In genomic region chr7:106570948-106571418, GRCh38 we compare ENCODE assay signal across 22 cellular contexts.
"Had no signal": no experiment of that assay in that cellular context is flagged by ENCODE, and none has a peak within 500 bp of the region (broad histone marks: within the 10 kb centered on the region; RNA-seq: fewer than 3 reads in every experiment).

No MANE protein-coding gene starts in this region.

- H3K27ac ChIP-seq: adrenal gland, cardiac muscle cell, right atrium auricular region, skin epidermis, thyroid gland, uterus had no signal

- DNase-seq: activated CD4-positive, alpha-beta T cell treated with anti-CD3 and anti-CD28 coated beads for 1 hour; activated CD4-positive, alpha-beta T cell treated with anti-CD3 and anti-CD28 coated beads, Interleukin-2, amount 50 U/mL, for 4 hours; activated naive CD4-positive, alpha-beta T cell treated with Interleukin-2 at 50 U/mL for 16 hours; activated T-cell treated with anti-CD3 and anti-CD28 coated beads for 4 hours; adrenal gland; hypothalamus; left ventricle myocardium superior; mesendoderm; nucleus accumbens; stimulated activated CD4-positive, alpha-beta T cell treated with anti-CD3 and anti-CD28 coated beads, Interleukin-15, amount 100 ng/mL, for 24 hours; stimulated activated CD4-positive, alpha-beta T cell treated with anti-CD3 and anti-CD28 coated beads, Interleukin-4, amount 100 ng/mL, for 1 hour; stimulated activated naive B cell treated with anti-CD40 and anti-IgM and Interleukin-4, amounts not matched to agents 10 μg/mL and 1 μg/mL and 100 μg/mL, for 72 hours; thyroid gland; uterus had no signal

- H3K27me3 ChIP-seq: adrenal gland, cardiac muscle cell, right atrium auricular region, thyroid gland, uterus had no signal

- H3K36me3 ChIP-seq: adrenal gland, cardiac muscle cell, right atrium auricular region, thyroid gland, uterus had no signal

- H3K36me3 Mint-ChIP-seq: natural killer cell treated with Interleukin-12 subunit alpha and Interleukin-12 subunit beta and Interleukin-15 and Interleukin-18, amount 100 ng/mL, for 72 hours; stimulated activated naive B cell treated with anti-CD40 and anti-IgM and Interleukin-4, amounts not matched to agents 10 μg/mL and 1 μg/mL and 100 μg/mL, for 72 hours had no signal

- H3K4me3 ChIP-seq: adrenal gland, cardiac muscle cell, right atrium auricular region, skin epidermis, thyroid gland, uterus had no signal

- H3K4me1 ChIP-seq: adrenal gland, right atrium auricular region, thyroid gland, uterus had no signal

- ATAC-seq: esophagus mucosa; left ventricle myocardium superior; natural killer cell treated with Interleukin-12 subunit alpha and Interleukin-12 subunit beta and Interleukin-15 and Interleukin-18, amount 100 ng/mL, for 72 hours; stimulated activated naive B cell treated with anti-CD40 and anti-IgM and Interleukin-4, amounts not matched to agents 10 μg/mL and 1 μg/mL and 100 μg/mL, for 72 hours had no signal

- H3K9me3 ChIP-seq: adrenal gland, right atrium auricular region, thyroid gland, uterus had no signal

- FAIRE-seq: colon, endometrium had no signal

- H3K27ac Mint-ChIP-seq: natural killer cell treated with Interleukin-12 subunit alpha and Interleukin-12 subunit beta and Interleukin-15 and Interleukin-18, amount 100 ng/mL, for 72 hours; stimulated activated naive B cell treated with anti-CD40 and anti-IgM and Interleukin-4, amounts not matched to agents 10 μg/mL and 1 μg/mL and 100 μg/mL, for 72 hours; T-helper 2 cell treated with Interferon-gamma antibody and Interleukin-4, amounts not matched to agents 5 μg/mL and 100 μg/mL, for 36 hours had no signal

- H3K4me3 Mint-ChIP-seq: natural killer cell treated with Interleukin-12 subunit alpha and Interleukin-12 subunit beta and Interleukin-15 and Interleukin-18, amount 100 ng/mL, for 72 hours; stimulated activated naive B cell treated with anti-CD40 and anti-IgM and Interleukin-4, amounts not matched to agents 10 μg/mL and 1 μg/mL and 100 μg/mL, for 72 hours; T-helper 2 cell treated with Interferon-gamma antibody and Interleukin-4, amounts not matched to agents 5 μg/mL and 100 μg/mL, for 36 hours had no signal

- H3K9me3 Mint-ChIP-seq: natural killer cell treated with Interleukin-12 subunit alpha and Interleukin-12 subunit beta and Interleukin-15 and Interleukin-18, amount 100 ng/mL, for 72 hours; stimulated activated naive B cell treated with anti-CD40 and anti-IgM and Interleukin-4, amounts not matched to agents 10 μg/mL and 1 μg/mL and 100 μg/mL, for 72 hours; T-helper 2 cell treated with Interferon-gamma antibody and Interleukin-4, amounts not matched to agents 5 μg/mL and 100 μg/mL, for 36 hours had no signal

- H3K4me1 Mint-ChIP-seq: stimulated activated naive B cell treated with anti-CD40 and anti-IgM and Interleukin-4, amounts not matched to agents 10 μg/mL and 1 μg/mL and 100 μg/mL, for 72 hours had no signal
